17 cellular contexts compared by ENCODE assay signal in genomic region chr1:25583519-25584370, GRCh38. TPM values are rescaled to one million over a fixed set of nuclear protein-coding genes. Genes with fewer than 3 reads are reported as not detected.
DNase-seq lines count a peak whose midpoint lies in the region; ATAC-seq, FAIRE-seq and TF ChIP-seq lines count a peak whose summit lies in the region.
"Had no signal": no experiment of that assay in that cellular context is flagged by ENCODE, and none has a peak within 500 bp of the region (broad histone marks: within the 10 kb centered on the region; RNA-seq: fewer than 3 reads in every experiment).

No MANE protein-coding gene starts in this region.

- CTCF ChIA-PET in H1 (lab: Charles Lee; ENCODE audit: partially characterized antibody) = interaction anchor here (0.6 to 9.6 kb wide), 5 partner anchors 12 to 226 kb away, joined by 3 to 92 read pairs (median 3); no protein-coding TSS in a partner anchor

- no peaks in the 10 kb centered on the region for H3K36me3 ChIP-seq in H1 (ENCODE audit: control insufficient read depth in 2 of 4, insufficient read depth in 4 of 4, low read length in 3 of 4)
- H3K36me3 ChIP-seq in trophoblast cell (ENCODE audit: control insufficient read depth in 1 of 2, insufficient read depth in 2 of 2, low read length in 2 of 2) = no peaks in the 10 kb centered on the region
- H3K36me3 ChIP-seq: HAP-1 had no signal

- 0 out of 2 replicates have a peak overlapping the region, but pooled peaks have one; percentile 39 for H2AK5ac ChIP-seq in H1 (ENCODE audit: low read depth, low read length)
- H2AK5ac ChIP-seq in trophoblast cell (ENCODE audit: low read length) = no peak overlapping the region

- DNase-seq in AG10803 (ENCODE audit: low read depth) (peak; percentile 28), EH (ENCODE audit: low read depth) (peak; percentile 57), H1 (ENCODE audit: low read depth in 1 of 2, low spot score in 2 of 2) (no peak), trophoblast cell (peak; percentile 86 to 94), DMS 273 (lab: John Stamatoyannopoulos, UW; ENCODE audit: unreplicated experiment) (no peak)
- no peak for DNase-seq in stimulated activated CD8-positive, alpha-beta memory T cell treated with anti-CD3 and anti-CD28 coated beads, Interleukin-4, amount 100 ng/mL, for 48 hours
- DNase-seq: IMR-90, NCI-H187, NCI-H446, NCI-H748 treated with DMSO at 0.1 percent for 48 hours, RPMI8226, SIG-M5 had no signal

- H3K4me2 ChIP-seq in H1 (ENCODE audit: insufficient read depth in 1 of 2, low read depth in 2 of 2, low read length in 2 of 2) (no peak overlapping the region), trophoblast cell (ENCODE audit: low read length) (no peak overlapping the region)

- H3K18ac ChIP-seq in H1 (ENCODE audit: extremely low read depth, low read length) = no peak overlapping the region
- H3K18ac ChIP-seq in trophoblast cell (ENCODE audit: low read length) = no peak overlapping the region

- no peaks in the 10 kb centered on the region for H3K9me3 ChIP-seq in H1 (ENCODE audit: insufficient read depth in 2 of 2, low read depth in 1 of 2, low read length in 1 of 2)
- peaks cover 3% of the 10 kb centered on the region for H3K9me3 ChIP-seq in trophoblast cell (ENCODE audit: insufficient read depth, low read depth, low read length)
- H3K9me3 ChIP-seq: HAP-1 had no signal

- H2BK12ac ChIP-seq in H1 (ENCODE audit: low read depth, low read length) = 0 out of 2 replicates have a peak overlapping the region, but pooled peaks have one; percentile 27
- no peak overlapping the region for H2BK12ac ChIP-seq in trophoblast cell (ENCODE audit: low read length)

- POLR2A ChIA-PET in H1 (lab: Charles Lee; ENCODE audit: partially characterized antibody) = no interaction called here

- H3K4me3 ChIP-seq in AG10803 (ENCODE audit: low read length) (no peak overlapping the region), H1 (ENCODE audit: extremely low read depth in 1 of 4, insufficient read depth in 2 of 4, low read depth in 3 of 4, low read length in 4 of 4) (no peak overlapping the region), trophoblast cell (ENCODE audit: low read depth, low read length) (no peak overlapping the region)
- H3K4me3 ChIP-seq: HAP-1 had no signal

- H3K79me1 ChIP-seq in H1 (ENCODE audit: low read depth, low read length) = no peaks in the 10 kb centered on the region
- no peaks in the 10 kb centered on the region for H3K79me1 ChIP-seq in trophoblast cell (ENCODE audit: low read length)

- H4K12ac ChIP-seq in trophoblast cell (ENCODE audit: low read depth, low read length) = no peak overlapping the region

- H3K23ac ChIP-seq in H1 (ENCODE audit: insufficient read length) (no peak overlapping the region), trophoblast cell (ENCODE audit: low read length) (no peak overlapping the region)

- no peak overlapping the region for H3K56ac ChIP-seq in H1 (replicated peaks; ENCODE audit: insufficient read length, low read depth, low read length)

- H2BK120ac ChIP-seq in H1 (replicated peaks; ENCODE audit: low read depth, low read length) (no peak overlapping the region), trophoblast cell (ENCODE audit: insufficient read depth, low read length, poor library complexity) (no peak overlapping the region)

- no peak for TF ChIP-seq EP300 in H1 (IDR thresholded peaks at IDR 0.05; ENCODE audit: borderline replicate concordance in 1 of 2, low read depth in 2 of 2, low read length in 2 of 2)

- no peak overlapping the region for H4K8ac ChIP-seq in H1 (ENCODE audit: extremely low read depth, insufficient read depth, low read length)
- H4K8ac ChIP-seq in trophoblast cell (ENCODE audit: low read depth, low read length) = no peak overlapping the region

- H3K27me3 ChIP-seq in H1 (replicated peaks in 1 of 4; ENCODE audit: control insufficient read depth in 3 of 4, extremely low read depth in 1 of 4, insufficient read depth in 3 of 4, low read length in 3 of 4) (no peaks in the 10 kb centered on the region; a peak in 2 of 7 replicates), trophoblast cell (ENCODE audit: insufficient read depth, low read length) (no peaks in the 10 kb centered on the region)

- H2BK20ac ChIP-seq in H1 (ENCODE audit: low read length) = no peak overlapping the region

- 91% methylated on average over 14 of the region's 14 CpGs; no CpG with 5 or more reads in 1 of the 2 experiments for WGBS in H1 (ENCODE audit: extremely low coverage in 1 of 2, insufficient coverage in 1 of 2, insufficient read length in 1 of 2, insufficient replicate concordance in 2 of 2, low coverage in 1 of 2, low lambda C conversion rate in 2 of 2, missing lambda C conversion rate in 1 of 2), 2 experiments
- WGBS in trophoblast cell (ENCODE audit: extremely low coverage, insufficient coverage, insufficient read length) = no CpG with 5 or more reads among the region's 14 CpGs

- H4K20me1 ChIP-seq in H1 (replicated peaks in 1 of 2; ENCODE audit: control insufficient read depth in 1 of 2, insufficient read depth in 2 of 2, low read length in 2 of 2) = peaks cover 0 to 2% of the 10 kb centered on the region in 2 experiments

- H3K4ac ChIP-seq in H1 (replicated peaks; ENCODE audit: insufficient read length, low read depth, low read length) (no peak overlapping the region), trophoblast cell (ENCODE audit: low read depth, low read length) (no peak overlapping the region)

- no peak for FAIRE-seq in H1 (lab: Jason Lieb, UNC)

- no peak overlapping the region for H4K5ac ChIP-seq in H1 (ENCODE audit: insufficient read length, low read depth, low read length)

- no peak for TF ChIP-seq POLR2A in H1 (IDR thresholded peaks at IDR 0.05; ENCODE audit: control extremely low read depth in 1 of 2, low read depth in 2 of 2, low read length in 2 of 2)

- H4K91ac ChIP-seq in H1 (replicated peaks; ENCODE audit: insufficient read length, low read length) = no peak overlapping the region
- no peak overlapping the region for H4K91ac ChIP-seq in trophoblast cell (ENCODE audit: low read depth, low read length)

- no peak for TF ChIP-seq RAD21 in H1 (IDR thresholded peaks at IDR 0.05 in 1 of 2, conservative IDR thresholded peaks at IDR 0.05 in 1 of 2; ENCODE audit: low read depth in 2 of 2, low read length in 2 of 2)

- H3K79me2 ChIP-seq in H1 (ENCODE audit: control insufficient read depth in 1 of 2, insufficient read depth in 2 of 2, low read length in 2 of 2) (no peaks in the 10 kb centered on the region), trophoblast cell (ENCODE audit: control insufficient read depth, insufficient read depth, low read length, poor library complexity) (no peaks in the 10 kb centered on the region)

- ATAC-seq in HG02973 (IDR thresholded peaks at IDR 0.05; ENCODE audit: unreplicated experiment) = no peak
- no peak for ATAC-seq in HG03045 (IDR thresholded peaks at IDR 0.05; ENCODE audit: unreplicated experiment)

- H2AFZ ChIP-seq in H1 (ENCODE audit: low read length) (no peak overlapping the region), trophoblast cell (ENCODE audit: insufficient read depth, low read length, poor library complexity) (no peak overlapping the region)

- H3K4me1 ChIP-seq in H1 (replicated peaks in 1 of 4; ENCODE audit: control insufficient read depth in 3 of 4, insufficient read depth in 4 of 4, low read length in 3 of 4) (peaks cover 0 to 24% (median 14%) of the 10 kb centered on the region in 4 experiments; a peak in 6 of 7 replicates), trophoblast cell (ENCODE audit: control insufficient read depth in 1 of 2, insufficient read depth in 2 of 2, low read length in 2 of 2) (peaks cover 0 to 1% of the 10 kb centered on the region in 2 experiments)

- H3K27ac ChIP-seq in H1 (ENCODE audit: low read depth, low read length) (no peak overlapping the region), trophoblast cell (ENCODE audit: low read depth, low read length) (no peak overlapping the region)
- H3K27ac ChIP-seq: C4-2B had no signal

- peaks cover 5% of the 10 kb centered on the region; the same call in 1 of the 2 replicates for H3K23me2 ChIP-seq in H1 (ENCODE audit: low read depth, low read length)

- H3K14ac ChIP-seq in H1 (ENCODE audit: insufficient read length) (no peak overlapping the region), trophoblast cell (ENCODE audit: low read length) (no peak overlapping the region)

- H2BK5ac ChIP-seq in H1 (ENCODE audit: low read depth, low read length) (no peak overlapping the region), trophoblast cell (ENCODE audit: low read depth, low read length, poor library complexity) (no peak overlapping the region)

- no peak overlapping the region for H2BK15ac ChIP-seq in H1 (ENCODE audit: low read length)

- TF ChIP-seq CTCF in AG10803 (conservative IDR thresholded peaks at IDR 0.05; ENCODE audit: low read length) (no peak), H1 (IDR thresholded peaks at IDR 0.05; ENCODE audit: control extremely low read depth in 1 of 3, insufficient read depth in 1 of 3, low read depth in 1 of 3, low read length in 3 of 3) (no peak)

- H3K9ac ChIP-seq in H1 (replicated peaks in 1 of 4; ENCODE audit: extremely low read depth in 1 of 4, low read depth in 3 of 4, low read length in 3 of 4) (no peak overlapping the region), trophoblast cell (ENCODE audit: low read length) (no peak overlapping the region)

TF ChIP-seq in H1, 55 proteins besides CTCF, POLR2A, EP300 and RAD21:
- TF ChIP-seq JUN (IDR thresholded peaks at IDR 0.05; ENCODE audit: low read depth, low read length) (no peak), ASH2L (IDR thresholded peaks at IDR 0.05; ENCODE audit: low read length) (no peak)

RNA-seq across cellular contexts. Expression of gene MAN1C1, which starts 32.8 kb away (rescaled TPM):
- total RNA-seq in H1 (2021; fragmentation: NEBNext Ultra II Directional; extraction: Animal tissue kit (Norgen Biotek cat#: 25700)) = 7.7 and 7.8 TPM in 2 replicates
- 14.4 and 15.2 TPM in 2 replicates for polyA plus RNA-seq in H1 (2011; rRNA removed)
- polyA plus RNA-seq in H1 (2011; cell fraction: cytosol; rRNA removed) = 8.9 TPM
- 14.7 TPM for polyA plus RNA-seq in H1 (2011; cell fraction: nucleus; rRNA removed)
- polyA plus RNA-seq in H1 (2012, experiment 1 of 2) = 8.3 to 9.9 TPM (median 8.7 TPM) in 4 replicates
- 6.4 TPM for polyA plus RNA-seq in H1 (2012, experiment 2 of 2)
- polyA plus RNA-seq in H1 (2013, experiment 1 of 2) = 5.7 TPM
- 7.0 TPM for polyA plus RNA-seq in H1 (2013, experiment 2 of 2)
- polyA minus RNA-seq in H1 (2011; rRNA and poly(A)+ RNA removed) = 7.1 and 9.0 TPM in 2 replicates
- polyA minus RNA-seq in H1 (2011; cell fraction: cytosol; rRNA and poly(A)+ RNA removed) = 4.8 TPM
- 6.1 TPM for polyA minus RNA-seq in H1 (2011; cell fraction: nucleus; rRNA and poly(A)+ RNA removed)
- 3.4 and 3.6 TPM in 2 replicates for polyA plus RNA-seq in trophoblast cell (2013)
- total RNA-seq: HT1080 had no signal

RNA-seq across cellular contexts. Expression of gene LDLRAP1, which starts 40.3 kb away (rescaled TPM):
- total RNA-seq in H1 (2021; fragmentation: NEBNext Ultra II Directional; extraction: Animal tissue kit (Norgen Biotek cat#: 25700)) = 12.8 and 14.0 TPM in 2 replicates
- polyA plus RNA-seq in H1 (2011; rRNA removed) = 13.2 and 16.3 TPM in 2 replicates
- polyA plus RNA-seq in H1 (2011; cell fraction: cytosol; rRNA removed) = 10.4 TPM
- polyA plus RNA-seq in H1 (2011; cell fraction: nucleus; rRNA removed) = 16.7 TPM
- 9.3 to 13.5 TPM (median 11.9 TPM) in 4 replicates for polyA plus RNA-seq in H1 (2012, experiment 1 of 2)
- 13.0 TPM for polyA plus RNA-seq in H1 (2012, experiment 2 of 2)
- 9.4 TPM for polyA plus RNA-seq in H1 (2013, experiment 1 of 2)
- polyA plus RNA-seq in H1 (2013, experiment 2 of 2) = 9.6 TPM
- polyA minus RNA-seq in H1 (2011; rRNA and poly(A)+ RNA removed) = 9.7 and 11.7 TPM in 2 replicates
- 8.3 TPM for polyA minus RNA-seq in H1 (2011; cell fraction: cytosol; rRNA and poly(A)+ RNA removed)
- polyA minus RNA-seq in H1 (2011; cell fraction: nucleus; rRNA and poly(A)+ RNA removed) = 9.7 TPM
- 4.2 and 4.4 TPM in 2 replicates for polyA plus RNA-seq in trophoblast cell (2013)

Comparison
In these comparisons a context has a peak if more than half of its experiments do, and no peak if none do; other contexts are left out.
1. DNase-seq: peak in AG10803 (single experiment), EH (single experiment) and trophoblast cell (2 of 2); none in H1 (0 of 2), stimulated activated CD8-positive, alpha-beta memory T cell treated with anti-CD3 and anti-CD28 coated beads, Interleukin-4, amount 100 ng/mL, for 48 hours (single experiment) and DMS 273 (single experiment).